Comparison of ENCODE assay signal across 2 cellular contexts in genomic region chr19:5290336-5291262, GRCh38.
TF ChIP-seq lines count a peak whose summit lies in the region.

No MANE protein-coding gene starts in this region.

TF ChIP-seq in SK-N-SH, 30 proteins besides CTCF, POLR2A, EP300 and RAD21 (continued from another document):
- TF ChIP-seq USF2 (IDR thresholded peaks at IDR 0.05; ENCODE audit: borderline replicate concordance, low read depth, low read length), result no peak
- TF ChIP-seq RFX5 (IDR thresholded peaks at IDR 0.05; ENCODE audit: low read length), result no peak
- TF ChIP-seq GATA2 (CRISPR knock-in tag; IDR thresholded peaks at IDR 0.05), result no peak
- no peak for TF ChIP-seq MEF2A (IDR thresholded peaks at IDR 0.05; ENCODE audit: borderline replicate concordance, low read depth)
- TF ChIP-seq RCOR1 (IDR thresholded peaks at IDR 0.05; ENCODE audit: low read length), result no peak
- TF ChIP-seq FOSL2 (IDR thresholded peaks at IDR 0.05; ENCODE audit: borderline replicate concordance, low read depth), result no peak
- no peak for TF ChIP-seq RXRA (IDR thresholded peaks at IDR 0.05; ENCODE audit: borderline replicate concordance, low read depth)
- no peak for TF ChIP-seq NRF1 (IDR thresholded peaks at IDR 0.05; ENCODE audit: low read depth, low read length)
- TF ChIP-seq MXI1 (IDR thresholded peaks at IDR 0.05; ENCODE audit: low read depth, low read length), result no peak
- no peak for TF ChIP-seq SIN3A (IDR thresholded peaks at IDR 0.05; ENCODE audit: borderline replicate concordance, low read depth, low read length)
- no peak for TF ChIP-seq CHD2 (IDR thresholded peaks at IDR 0.05; ENCODE audit: low read length, partially characterized antibody)

TF ChIP-seq in SK-N-SH treated with all-trans-retinoic acid at 6 μM for 48 hours, 23 proteins besides CTCF, POLR2A, EP300 and RAD21 (continued from another document):
- TF ChIP-seq OSR1 (CRISPR knock-in tag; IDR thresholded peaks at IDR 0.05) (no peak), PATZ1 (CRISPR knock-in tag; IDR thresholded peaks at IDR 0.05; ENCODE audit: borderline replicate concordance) (no peak), GLIS3 (CRISPR knock-in tag; IDR thresholded peaks at IDR 0.05) (no peak), ZNF565 (CRISPR knock-in tag; conservative IDR thresholded peaks at IDR 0.05; ENCODE audit: low read depth) (no peak), SNAI2 (CRISPR knock-in tag; IDR thresholded peaks at IDR 0.05) (no peak), CSRNP3 (CRISPR knock-in tag; IDR thresholded peaks at IDR 0.05) (no peak), TSHZ2 (CRISPR knock-in tag; IDR thresholded peaks at IDR 0.05) (no peak), TCF4 (CRISPR knock-in tag; IDR thresholded peaks at IDR 0.05; ENCODE audit: borderline replicate concordance) (no peak), ZNF70 (CRISPR knock-in tag; IDR thresholded peaks at IDR 0.05) (no peak), ZFP30 (CRISPR knock-in tag; IDR thresholded peaks at IDR 0.05) (no peak), RARB (CRISPR knock-in tag; IDR thresholded peaks at IDR 0.05) (no peak), ISL1 (CRISPR knock-in tag; IDR thresholded peaks at IDR 0.05) (no peak), ZC3H10 (CRISPR knock-in tag; IDR thresholded peaks at IDR 0.05) (no peak)
